In genomic region chr2:183027443-183027842, GRCh38 we compare ENCODE assay signal across 7 cellular contexts.
"Had no signal": no experiment of that assay in that cellular context is flagged by ENCODE, and none has a peak within 500 bp of the region (broad histone marks: within the 10 kb centered on the region; RNA-seq: fewer than 3 reads in every experiment).

No MANE protein-coding gene starts in this region.

- H3K4me2 ChIP-seq: GM23338 had no signal

- H2AFZ ChIP-seq: GM23338 had no signal

- H3K4me1 Mint-ChIP-seq: IgD-negative memory B cell had no signal

- H3K36me3 Mint-ChIP-seq: IgD-negative memory B cell had no signal

- H3K9me3 Mint-ChIP-seq: GM23338, IgD-negative memory B cell had no signal

- ATAC-seq: GM23338, HCT116 had no signal

- H3K27ac Mint-ChIP-seq: GM23338, IgD-negative memory B cell had no signal

- FAIRE-seq: HTR-8/SVneo had no signal

- H3K4me3 ChIP-seq: GM23338, HAP-1 had no signal

- H3K4me3 Mint-ChIP-seq: GM23338, IgD-negative memory B cell had no signal

- H3K9me3 ChIP-seq: HAP-1 had no signal

- DNase-seq: H7, KG1 had no signal
